17 cellular contexts compared by ENCODE assay signal in the genomic region with DNA sequence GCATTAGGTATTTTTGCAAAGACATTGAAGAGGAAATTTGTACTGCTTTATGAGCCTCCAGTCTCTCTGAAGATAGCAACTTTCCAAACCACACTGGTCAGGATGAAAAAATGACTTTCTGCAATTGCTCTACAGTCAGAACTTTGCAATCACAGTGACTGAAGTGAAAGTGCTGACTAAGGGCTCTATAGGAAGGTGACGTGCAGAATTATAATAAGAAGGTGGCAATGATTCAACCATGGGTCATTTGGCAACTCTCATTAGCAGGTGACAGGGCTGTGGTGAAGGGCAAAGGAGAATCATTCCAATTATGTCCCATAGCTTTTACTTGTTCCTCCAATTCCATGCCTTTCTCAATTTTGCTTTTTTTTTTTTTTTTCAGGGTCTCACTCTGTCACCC.
A peak's percentile ranks its signal among the peaks of the same experiment; 100 is the strongest.
DNase-seq lines count a peak whose midpoint lies in the region; ATAC-seq and TF ChIP-seq lines count a peak whose summit lies in the region.
"Had no signal": no experiment of that assay in that cellular context is flagged by ENCODE, and none has a peak within 500 bp of the region (broad histone marks: within the 10 kb centered on the region; RNA-seq: fewer than 3 reads in every experiment).

No MANE protein-coding gene starts in this region.

- no peak overlapping the region for H2BK120ac ChIP-seq in IMR-90 (ENCODE audit: low read depth, low read length)

- TF ChIP-seq POLR2A in IMR-90 (IDR thresholded peaks at IDR 0.05; ENCODE audit: low read depth, low read length) (no peak), esophagus muscularis mucosa (IDR thresholded peaks at IDR 0.05; ENCODE audit: low read depth) (no peak), stomach (IDR thresholded peaks at IDR 0.05) (no peak)

- H3K4me1 ChIP-seq in IMR-90 (ENCODE audit: control insufficient read depth, insufficient read depth, low read length) (no peaks in the 10 kb centered on the region), esophagus muscularis mucosa (no peaks in the 10 kb centered on the region), stomach (no peaks in the 10 kb centered on the region)
- H3K4me1 ChIP-seq: HAP-1 had no signal

- H2AFZ ChIP-seq in IMR-90 (replicated peaks; ENCODE audit: low read length, poor library complexity): no peak overlapping the region

- H2BK5ac ChIP-seq in IMR-90 (ENCODE audit: low read depth, low read length, poor library complexity, severe bottlenecking): no peak overlapping the region

- ATAC-seq in GM18867 (IDR thresholded peaks at IDR 0.05; ENCODE audit: unreplicated experiment) (peak; percentile 46), IMR-90 (ENCODE audit: low read depth) (no peak), GM19452 (IDR thresholded peaks at IDR 0.05; ENCODE audit: unreplicated experiment) (no peak)
- ATAC-seq: SK-N-SH treated with all-trans-retinoic acid at 6 μM for 48 hours, T-cell had no signal

- H3K27me3 ChIP-seq in IMR-90 (ENCODE audit: control insufficient read depth, insufficient read depth, low read length): no peaks in the 10 kb centered on the region
- no peaks in the 10 kb centered on the region for H3K27me3 ChIP-seq in esophagus muscularis mucosa
- no peaks in the 10 kb centered on the region for H3K27me3 ChIP-seq in stomach

- no peak overlapping the region for H3K56ac ChIP-seq in IMR-90 (ENCODE audit: extremely low read depth, insufficient read depth, low read length)

- no peaks in the 10 kb centered on the region; the same call in 1 of the 2 replicates for H3K9me3 ChIP-seq in IMR-90 (ENCODE audit: control insufficient read depth, insufficient read depth, low read length)
- no peaks in the 10 kb centered on the region for H3K9me3 ChIP-seq in esophagus muscularis mucosa
- H3K9me3 ChIP-seq in stomach: no peaks in the 10 kb centered on the region
- H3K9me3 ChIP-seq: HAP-1 had no signal

- H2AK5ac ChIP-seq in IMR-90 (ENCODE audit: low read depth, low read length): no peak overlapping the region

- H3K79me1 ChIP-seq in IMR-90 (ENCODE audit: low read depth in 1 of 2, low read length in 2 of 2): no peaks in the 10 kb centered on the region

- H3K27ac ChIP-seq in IMR-90 (ENCODE audit: insufficient read depth, low read length) (no peak overlapping the region), esophagus muscularis mucosa (replicated peaks in 1 of 4) (no peak overlapping the region), stomach (no peak overlapping the region)

- WGBS in IMR-90 (ENCODE audit: extremely low coverage in 2 of 2, insufficient read length in 1 of 2), 2 experiments: no CpG with 5 or more reads among the region's 1 CpG
- WGBS in esophagus muscularis mucosa: 68% methylated on average over 1 of the region's 1 CpG
- 41 to 64% (median 51%) methylated on average over 1 of the region's 1 CpG for WGBS in stomach, 5 donors

- H3K14ac ChIP-seq in IMR-90 (replicated peaks; ENCODE audit: low read depth, low read length): no peak overlapping the region

- no peak overlapping the region for H4K8ac ChIP-seq in IMR-90 (ENCODE audit: low read depth in 2 of 2, low read length in 2 of 2)

- no peak overlapping the region for H3K4ac ChIP-seq in IMR-90 (ENCODE audit: low read depth, low read length)

- no peak overlapping the region for H2BK15ac ChIP-seq in IMR-90 (ENCODE audit: low read depth, low read length)

- in situ Hi-C loops in IMR-90 (cut with MboI; ENCODE audit: low sequenced_read_pairs): no loop called here

- H4K20me1 ChIP-seq in IMR-90 (ENCODE audit: insufficient read depth, low read length): no peaks in the 10 kb centered on the region

- H3K4me2 ChIP-seq in IMR-90 (ENCODE audit: low read depth, low read length): no peak overlapping the region

- no peak overlapping the region for H2BK20ac ChIP-seq in IMR-90 (ENCODE audit: low read depth, low read length)

- no peaks in the 10 kb centered on the region for H3K9me1 ChIP-seq in IMR-90 (ENCODE audit: insufficient read depth, low read length)

- H3K36me3 ChIP-seq in IMR-90 (ENCODE audit: control insufficient read depth, insufficient read depth, low read length) (no peaks in the 10 kb centered on the region), esophagus muscularis mucosa (no peaks in the 10 kb centered on the region), stomach (no peaks in the 10 kb centered on the region)
- H3K36me3 ChIP-seq: HAP-1 had no signal

- no peak overlapping the region for H3K9ac ChIP-seq in IMR-90 (ENCODE audit: low read depth, low read length)

- no peak overlapping the region for H2AK9ac ChIP-seq in IMR-90 (replicated peaks; ENCODE audit: low read depth, low read length, poor library complexity)

- TF ChIP-seq RAD21 in IMR-90 (IDR thresholded peaks at IDR 0.05; ENCODE audit: low read length): no peak

- H4K5ac ChIP-seq in IMR-90 (ENCODE audit: low read depth, low read length): no peak overlapping the region

- no peak overlapping the region for H3K4me3 ChIP-seq in IMR-90 (ENCODE audit: insufficient read depth, low read depth, low read length)
- H3K4me3 ChIP-seq in esophagus muscularis mucosa: no peak overlapping the region
- no peak overlapping the region for H3K4me3 ChIP-seq in stomach
- H3K4me3 ChIP-seq: HAP-1 had no signal

- no peak overlapping the region for H4K91ac ChIP-seq in IMR-90 (ENCODE audit: insufficient read depth, low read depth, low read length)

- CTCF ChIA-PET in IMR-90 (lab: Yijun Ruan, JAX): no interaction called here

- no peak overlapping the region for H3K23ac ChIP-seq in IMR-90 (ENCODE audit: low read depth, low read length)

- POLR2A ChIA-PET in IMR-90 (lab: Charles Lee; ENCODE audit: unreplicated experiment): no interaction called here

- intact Hi-C loops in IMR-90 (cut with micrococcal nuclease): no loop called here
- intact Hi-C loops in esophagus muscularis mucosa (cut with DNase I): no loop called here
- intact Hi-C loops in stomach (cut with DNase I; ENCODE audit: low total_unique reads): no loop called here

- TF ChIP-seq CTCF in IMR-90 (conservative IDR thresholded peaks at IDR 0.05; ENCODE audit: low read depth, low read length): no peak
- no peak for TF ChIP-seq CTCF in esophagus muscularis mucosa (IDR thresholded peaks at IDR 0.05)
- TF ChIP-seq CTCF in stomach (IDR thresholded peaks at IDR 0.05): no peak

- no TSS peak for BruUV-seq in IMR-90 (replicated peaks; lab: Mats Ljungman, UMichigan)

- no peak for TF ChIP-seq EP300 in esophagus muscularis mucosa (IDR thresholded peaks at IDR 0.05)
- no peak for TF ChIP-seq EP300 in stomach (IDR thresholded peaks at IDR 0.05)

- DNase-seq in IMR-90 (no peak), RKO (ENCODE audit: low spot score) (peak; percentile 69), esophagus muscularis mucosa (ENCODE audit: extremely low spot score) (peak; percentile 17), T-helper 2 cell (no peak), stomach (no peak)
- DNase-seq: KG1, NCI-H1092, NCI-H1436 treated with DMSO at 0.1 percent for 48 hours, NCI-H2029, NCI-H345, NCI-H524 treated with DMSO at 0.1 percent for 48 hours, SIG-M5, T-cell had no signal

- H3K18ac ChIP-seq in IMR-90 (ENCODE audit: low read depth, low read length): no peak overlapping the region

- dilution Hi-C loops in IMR-90 (cut with HindIII; ENCODE audit: low sequenced_read_pairs, unreplicated experiment): no loop called here

TF ChIP-seq in IMR-90, 13 proteins besides CTCF, POLR2A, EP300 and RAD21:
- TF ChIP-seq CEBPB (IDR thresholded peaks at IDR 0.05; ENCODE audit: low read depth, low read length) (no peak), MAFK (IDR thresholded peaks at IDR 0.05; ENCODE audit: low read depth, low read length) (peak; percentile 83)

Comparison
In these comparisons a context has a peak if more than half of its experiments do, and no peak if none do; other contexts are left out.
1. DNase-seq: peak in RKO (single experiment) and esophagus muscularis mucosa (single experiment); none in IMR-90 (single experiment), T-helper 2 cell (0 of 5) and stomach (single experiment).